20 cellular contexts compared by ENCODE assay signal in genomic region chr1:231702804-231703203, GRCh38.
DNase-seq lines count a peak whose midpoint lies in the region; FAIRE-seq and TF ChIP-seq lines count a peak whose summit lies in the region.
"Had no signal": no experiment of that assay in that cellular context is flagged by ENCODE, and none has a peak within 500 bp of the region (broad histone marks: within the 10 kb centered on the region; RNA-seq: fewer than 3 reads in every experiment).

No MANE protein-coding gene starts in this region.

- H3K4me3 Mint-ChIP-seq in astrocyte (ENCODE audit: unreplicated experiment) (peak overlapping the region; percentile 40), progenitor cell of endocrine pancreas (ENCODE audit: low read depth) (no peak overlapping the region)
- H3K4me3 Mint-ChIP-seq: activated CD8-positive, alpha-beta memory T cell treated with anti-CD3 and anti-CD28 coated beads, Interleukin-2, amount 10 ng/mL, durations not matched to agents 7 days and 5 days; memory B cell; neural progenitor cell had no signal

- H3K27me3 Mint-ChIP-seq in astrocyte (ENCODE audit: low read depth, unreplicated experiment), result no peaks in the 10 kb centered on the region
- no peaks in the 10 kb centered on the region for H3K27me3 Mint-ChIP-seq in progenitor cell of endocrine pancreas
- H3K27me3 Mint-ChIP-seq: activated CD8-positive, alpha-beta memory T cell treated with anti-CD3 and anti-CD28 coated beads, Interleukin-2, amount 10 ng/mL, durations not matched to agents 7 days and 5 days; memory B cell had no signal

- H4K20me1 ChIP-seq in astrocyte (ENCODE audit: insufficient read depth, low read length), result no peaks in the 10 kb centered on the region

- FAIRE-seq in astrocyte (lab: Jason Lieb, UNC), result no peak
- FAIRE-seq: A204.1, GM18507 had no signal

- no peak for TF ChIP-seq CTCF in astrocyte (IDR thresholded peaks at IDR 0.05; ENCODE audit: insufficient read depth, low read depth, low read length)
- no peak for TF ChIP-seq CTCF in progenitor cell of endocrine pancreas (IDR thresholded peaks at IDR 0.05; ENCODE audit: unreplicated experiment)

- H3K79me2 ChIP-seq in astrocyte (ENCODE audit: insufficient read depth, low read length), result no peaks in the 10 kb centered on the region

- peaks cover 4% of the 10 kb centered on the region for H3K4me1 ChIP-seq in astrocyte (ENCODE audit: insufficient read depth, low read length)
- H3K4me1 ChIP-seq: gastrocnemius medialis, neural progenitor cell, thyroid gland had no signal

- no peak overlapping the region for H2AFZ ChIP-seq in astrocyte (ENCODE audit: low read depth, low read length)
- H2AFZ ChIP-seq: neural progenitor cell had no signal

- H3K36me3 Mint-ChIP-seq in astrocyte (ENCODE audit: low read depth, unreplicated experiment), result peaks cover 14% of the 10 kb centered on the region
- peaks cover 2% of the 10 kb centered on the region for H3K36me3 Mint-ChIP-seq in progenitor cell of endocrine pancreas (ENCODE audit: insufficient read depth)

- no peak overlapping the region for H3K4me3 ChIP-seq in astrocyte (ENCODE audit: insufficient read depth, low read depth, low read length)
- H3K4me3 ChIP-seq: gastrocnemius medialis, neural progenitor cell, thyroid gland had no signal

- peak overlapping the region; percentile 91 for H3K27ac Mint-ChIP-seq in astrocyte (ENCODE audit: unreplicated experiment)
- H3K27ac Mint-ChIP-seq in progenitor cell of endocrine pancreas, result no peak overlapping the region
- H3K27ac Mint-ChIP-seq: activated CD8-positive, alpha-beta memory T cell treated with anti-CD3 and anti-CD28 coated beads, Interleukin-2, amount 10 ng/mL, durations not matched to agents 7 days and 5 days; memory B cell; neural progenitor cell had no signal

- no peak overlapping the region for H3K9ac ChIP-seq in astrocyte (ENCODE audit: low read length)
- H3K9ac ChIP-seq: neural progenitor cell had no signal

- DNase-seq in A172 (ENCODE audit: low spot score) (peak; percentile 55), GM04504 (ENCODE audit: low read depth) (peak; percentile 10), astrocyte (ENCODE audit: low read depth) (peak; percentile 76), foreskin melanocyte (peak; percentile 57), pons (ENCODE audit: low spot score) (no peak), cerebellar cortex (ENCODE audit: low spot score) (no peak), progenitor cell of endocrine pancreas (ENCODE audit: low spot score, unreplicated experiment) (no peak)
- no peak for DNase-seq in activated naive CD4-positive, alpha-beta T cell treated with anti-CD3 and anti-CD28 coated beads, Interleukin-2, amount 50 U/mL, for 16 hours
- DNase-seq: activated CD4-positive, CD25-positive, alpha-beta regulatory T cell treated with anti-CD3 and anti-CD28 coated beads, Interleukin-2, amount 50 U/mL, for 72 hours; activated CD8-positive, alpha-beta memory T cell treated with anti-CD3 and anti-CD28 coated beads, Interleukin-2, amount 10 ng/mL, durations not matched to agents 7 days and 5 days; activated effector memory CD4-positive, alpha-beta T cell treated with Interleukin-2 at 50 U/mL for 16 hours; gastrocnemius medialis; NCI-H2107; Right ventricle myocardium superior; stimulated activated CD4-positive, alpha-beta T cell treated with anti-CD3 and anti-CD28 coated beads, Interleukin-4, amount 100 ng/mL, for 1 hour; thyroid gland had no signal

- no peaks in the 10 kb centered on the region for H3K27me3 ChIP-seq in astrocyte (ENCODE audit: insufficient read depth, low read length)
- H3K27me3 ChIP-seq: gastrocnemius medialis, neural progenitor cell, thyroid gland had no signal

- H3K9me3 ChIP-seq in astrocyte (ENCODE audit: insufficient read depth, low read depth, low read length), result no peaks in the 10 kb centered on the region
- H3K9me3 ChIP-seq: gastrocnemius medialis, thyroid gland had no signal

- no peak overlapping the region for H3K4me2 ChIP-seq in astrocyte (ENCODE audit: low read length)
- H3K4me2 ChIP-seq: neural progenitor cell had no signal

- H3K9me3 Mint-ChIP-seq in astrocyte (ENCODE audit: unreplicated experiment) (no peaks in the 10 kb centered on the region), progenitor cell of endocrine pancreas (ENCODE audit: low read depth) (peaks cover 3% of the 10 kb centered on the region)

- no peak overlapping the region for H3K27ac ChIP-seq in astrocyte (ENCODE audit: low read depth, low read length)
- H3K27ac ChIP-seq: gastrocnemius medialis, neural progenitor cell, thyroid gland had no signal

- H3K36me3 ChIP-seq in astrocyte (ENCODE audit: insufficient read depth, low read length), result no peaks in the 10 kb centered on the region
- H3K36me3 ChIP-seq: gastrocnemius medialis, neural progenitor cell, thyroid gland had no signal

- H3K4me1 Mint-ChIP-seq in astrocyte (ENCODE audit: low read depth, unreplicated experiment) (peaks cover 26% of the 10 kb centered on the region), progenitor cell of endocrine pancreas (ENCODE audit: low read depth) (peaks cover 5% of the 10 kb centered on the region)
- H3K4me1 Mint-ChIP-seq: neural progenitor cell had no signal

Comparison
In these comparisons a context has a peak if more than half of its experiments do, and no peak if none do; other contexts are left out.
1. DNase-seq: peak in A172 (single experiment), GM04504 (single experiment), astrocyte (single experiment) and foreskin melanocyte (single experiment); none in pons (single experiment), cerebellar cortex (single experiment), progenitor cell of endocrine pancreas (single experiment) and activated naive CD4-positive, alpha-beta T cell treated with anti-CD3 and anti-CD28 coated beads, Interleukin-2, amount 50 U/mL, for 16 hours (single experiment).